In the genomic region with DNA sequence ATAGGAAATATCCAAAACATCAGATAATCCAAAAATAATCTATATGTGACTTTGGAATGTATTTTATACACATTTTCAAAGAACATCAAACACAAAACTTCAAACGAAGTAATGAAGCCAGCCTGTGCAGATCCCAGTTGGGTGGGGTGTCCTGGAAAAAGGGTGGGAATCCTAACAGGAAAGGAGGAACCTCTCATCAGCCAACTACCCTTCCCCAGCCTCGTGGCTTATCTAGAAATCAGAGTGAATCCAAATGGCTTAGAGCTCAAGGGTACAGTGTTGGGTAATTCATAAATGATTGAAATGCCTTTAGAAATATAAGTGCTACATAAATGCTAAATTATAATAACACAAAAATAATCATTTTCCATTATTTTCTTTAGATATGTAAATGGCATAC, we compare ENCODE assay signal across 23 cellular contexts.
"Had no signal": no experiment of that assay in that cellular context is flagged by ENCODE, and none has a peak within 500 bp of the region (broad histone marks: within the 10 kb centered on the region; RNA-seq: fewer than 3 reads in every experiment).

No MANE protein-coding gene starts in this region.

- H3K27me3 ChIP-seq: right atrium auricular region, stomach, transverse colon, upper lobe of right lung had no signal

- DNase-seq: cortex of kidney; effector memory CD8-positive, alpha-beta T cell; erythroblast; esophagus squamous epithelium; immature natural killer cell; islet precursor cell; left colon; mesendoderm; midbrain; naive thymus-derived CD4-positive, alpha-beta T cell; nephron progenitor cell; nucleus accumbens; stimulated activated CD4-positive, alpha-beta T cell treated with anti-CD3 and anti-CD28 coated beads, Interleukin-12 subunit alpha, Interleukin-12 subunit beta, amount 100 ng/mL, for 4 hours; stimulated activated CD4-positive, alpha-beta T cell treated with anti-CD3 and anti-CD28 coated beads, Interleukin-1b, Interleukin-23, amount 100 ng/mL, for 48 hours; stimulated activated CD4-positive, alpha-beta T cell treated with anti-CD3 and anti-CD28 coated beads, Interleukin-4, amount 100 ng/mL, for 24 hours; stimulated activated naive CD4-positive, alpha-beta T cell treated with Interleukin-2 at 50 U/mL for 16 hours; stomach; transverse colon; upper lobe of right lung had no signal

- ATAC-seq: effector memory CD8-positive, alpha-beta T cell; naive thymus-derived CD4-positive, alpha-beta T cell; stimulated activated effector memory CD8-positive, alpha-beta T cell treated with anti-CD3 and anti-CD28 coated beads, Interleukin-12 subunit alpha, Interleukin-12 subunit beta, amount 100 ng/mL, for 72 hours; upper lobe of right lung had no signal

- H3K4me1 ChIP-seq: esophagus squamous epithelium, prostate gland had no signal

- H3K27ac ChIP-seq: esophagus squamous epithelium, stomach, thoracic aorta, transverse colon, upper lobe of right lung had no signal

- H3K36me3 ChIP-seq: esophagus squamous epithelium, prostate gland, right atrium auricular region, stomach, thoracic aorta, transverse colon, upper lobe of right lung had no signal

- H3K9me3 ChIP-seq: esophagus squamous epithelium, prostate gland, right atrium auricular region, stomach, thoracic aorta, transverse colon, upper lobe of right lung had no signal
